In the genomic region with DNA sequence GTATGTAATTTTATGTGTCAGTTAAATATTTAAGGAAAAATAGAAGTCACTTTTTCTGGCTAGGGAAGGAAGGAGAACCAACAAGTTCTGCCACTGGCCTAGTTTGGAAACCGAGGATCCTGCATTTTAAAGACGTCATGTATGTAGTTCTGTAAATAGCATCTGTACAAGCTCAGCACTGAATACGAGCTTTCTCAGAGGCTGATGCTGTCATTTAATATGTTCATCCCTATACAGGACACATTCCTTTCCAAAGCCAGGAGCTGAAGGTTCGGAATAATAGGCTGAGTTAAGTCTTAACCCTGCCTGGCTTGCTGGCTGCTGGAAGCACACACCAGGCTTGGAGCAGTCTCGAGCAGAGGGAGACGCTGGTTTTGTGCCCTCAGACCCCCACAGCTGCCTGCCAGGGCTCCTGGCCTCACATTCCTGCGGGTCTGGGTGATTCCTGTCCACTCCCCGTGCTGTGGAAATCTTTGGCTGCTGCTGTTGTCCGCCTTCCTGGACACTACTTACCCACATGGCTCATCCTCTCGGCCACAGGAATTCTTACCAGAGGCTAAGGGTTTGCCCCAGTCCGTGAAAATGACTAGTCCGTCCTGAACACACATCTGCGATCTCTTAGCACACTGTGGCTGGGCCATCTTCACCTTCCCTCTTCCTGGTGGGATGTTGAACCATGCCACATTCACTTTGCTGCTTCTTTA, we compare ENCODE assay signal across 28 cellular contexts. TPM values are rescaled to one million over a fixed set of nuclear protein-coding genes. Genes with fewer than 3 reads are reported as not detected.
"Had no signal": no experiment of that assay in that cellular context is flagged by ENCODE, and none has a peak within 500 bp of the region (broad histone marks: within the 10 kb centered on the region; RNA-seq: fewer than 3 reads in every experiment).

No MANE protein-coding gene starts in this region.

- H3K9me3 Mint-ChIP-seq: activated naive CD4-positive, alpha-beta T cell treated with anti-CD3 and anti-CD28 coated beads for 36 hours; activated naive CD8-positive, alpha-beta T cell treated with anti-CD3 and anti-CD28 coated beads, Interleukin-2, amount 10 ng/mL, durations not matched to agents 7 days and 5 days; central memory CD8-positive, alpha-beta T cell; naive thymus-derived CD4-positive, alpha-beta T cell; neural crest cell had no signal

- H3K36me3 ChIP-seq: breast epithelium, thyroid gland had no signal

- H3K4me1 ChIP-seq: breast epithelium, thyroid gland, vagina had no signal

- ATAC-seq: left ventricle myocardium superior; naive thymus-derived CD4-positive, alpha-beta T cell; right cardiac atrium had no signal

- H3K27ac ChIP-seq: breast epithelium, epithelial cell of prostate, esophagus squamous epithelium, thyroid gland, vagina, VCaP had no signal

- H3K27ac Mint-ChIP-seq: activated naive CD4-positive, alpha-beta T cell treated with anti-CD3 and anti-CD28 coated beads for 36 hours; activated naive CD8-positive, alpha-beta T cell treated with anti-CD3 and anti-CD28 coated beads, Interleukin-2, amount 10 ng/mL, durations not matched to agents 7 days and 5 days; naive thymus-derived CD4-positive, alpha-beta T cell had no signal

- H3K4me1 Mint-ChIP-seq: activated naive CD8-positive, alpha-beta T cell treated with anti-CD3 and anti-CD28 coated beads, Interleukin-2, amount 10 ng/mL, durations not matched to agents 7 days and 5 days had no signal

- H3K9me3 ChIP-seq: breast epithelium, esophagus squamous epithelium, thyroid gland, upper lobe of left lung, vagina had no signal

- H3K4me3 ChIP-seq: breast epithelium, esophagus squamous epithelium, thyroid gland, upper lobe of left lung, vagina had no signal

- H3K4me3 Mint-ChIP-seq: activated naive CD4-positive, alpha-beta T cell treated with anti-CD3 and anti-CD28 coated beads for 36 hours; activated naive CD8-positive, alpha-beta T cell treated with anti-CD3 and anti-CD28 coated beads, Interleukin-2, amount 10 ng/mL, durations not matched to agents 7 days and 5 days; central memory CD8-positive, alpha-beta T cell; naive thymus-derived CD4-positive, alpha-beta T cell; neural crest cell had no signal

- H3K27me3 ChIP-seq: breast epithelium, esophagus squamous epithelium, thyroid gland, upper lobe of left lung, vagina had no signal

- DNase-seq: activated CD4-positive, alpha-beta T cell treated with anti-CD3 and anti-CD28 coated beads for 4 hours; activated CD4-positive, alpha-beta T cell treated with anti-CD3 and anti-CD28 coated beads, Interleukin-2, amount 50 U/mL, for 48 hours; activated CD8-positive, alpha-beta memory T cell treated with anti-CD3 and anti-CD28 coated beads for 24 hours; activated effector memory CD4-positive, alpha-beta T cell treated with anti-CD3 and anti-CD28 coated beads, Interleukin-2, amount 50 U/mL, for 16 hours; activated naive CD4-positive, alpha-beta T cell treated with anti-CD3 and anti-CD28 coated beads for 36 hours; activated naive CD8-positive, alpha-beta T cell treated with anti-CD3 and anti-CD28 coated beads, Interleukin-2, amount 10 ng/mL, durations not matched to agents 7 days and 5 days; amniotic stem cell; dermis blood vessel endothelial cell; effector CD8-positive, alpha-beta T cell; esophagus squamous epithelium; islet precursor cell; left ventricle myocardium superior; naive thymus-derived CD4-positive, alpha-beta T cell; right cardiac atrium; stimulated activated CD4-positive, alpha-beta T cell treated with anti-CD3 and anti-CD28 coated beads, Interleukin-2, amount 100 ng/mL, for 48 hours; stimulated activated naive CD4-positive, alpha-beta T cell treated with Interleukin-2 at 50 U/mL for 16 hours; thyroid gland had no signal

- H3K27me3 Mint-ChIP-seq: activated naive CD8-positive, alpha-beta T cell treated with anti-CD3 and anti-CD28 coated beads, Interleukin-2, amount 10 ng/mL, durations not matched to agents 7 days and 5 days; central memory CD8-positive, alpha-beta T cell; naive thymus-derived CD4-positive, alpha-beta T cell had no signal

RNA-seq across cellular contexts. Expression of gene SLC46A2, which starts 36.6 kb away (rescaled TPM):
- total RNA-seq: activated naive CD4-positive, alpha-beta T cell treated with anti-CD3 and anti-CD28 coated beads for 36 hours; activated naive CD8-positive, alpha-beta T cell treated with anti-CD3 and anti-CD28 coated beads, Interleukin-2, amount 10 ng/mL, durations not matched to agents 7 days and 5 days; dermis blood vessel endothelial cell; frontal cortex; left ventricle myocardium superior; lung microvascular endothelial cell; neural crest cell; occipital lobe; right cardiac atrium; T-helper 1 cell treated with Interleukin-12 subunit alpha and Interleukin-12 subunit beta and Interleukin-4 antibody, amounts not matched to agents 30 ng/mL and 1 ng/mL, for 36 hours; vagina had no signal
